ENCODE assay signal across 8 cellular contexts in the genomic region with DNA sequence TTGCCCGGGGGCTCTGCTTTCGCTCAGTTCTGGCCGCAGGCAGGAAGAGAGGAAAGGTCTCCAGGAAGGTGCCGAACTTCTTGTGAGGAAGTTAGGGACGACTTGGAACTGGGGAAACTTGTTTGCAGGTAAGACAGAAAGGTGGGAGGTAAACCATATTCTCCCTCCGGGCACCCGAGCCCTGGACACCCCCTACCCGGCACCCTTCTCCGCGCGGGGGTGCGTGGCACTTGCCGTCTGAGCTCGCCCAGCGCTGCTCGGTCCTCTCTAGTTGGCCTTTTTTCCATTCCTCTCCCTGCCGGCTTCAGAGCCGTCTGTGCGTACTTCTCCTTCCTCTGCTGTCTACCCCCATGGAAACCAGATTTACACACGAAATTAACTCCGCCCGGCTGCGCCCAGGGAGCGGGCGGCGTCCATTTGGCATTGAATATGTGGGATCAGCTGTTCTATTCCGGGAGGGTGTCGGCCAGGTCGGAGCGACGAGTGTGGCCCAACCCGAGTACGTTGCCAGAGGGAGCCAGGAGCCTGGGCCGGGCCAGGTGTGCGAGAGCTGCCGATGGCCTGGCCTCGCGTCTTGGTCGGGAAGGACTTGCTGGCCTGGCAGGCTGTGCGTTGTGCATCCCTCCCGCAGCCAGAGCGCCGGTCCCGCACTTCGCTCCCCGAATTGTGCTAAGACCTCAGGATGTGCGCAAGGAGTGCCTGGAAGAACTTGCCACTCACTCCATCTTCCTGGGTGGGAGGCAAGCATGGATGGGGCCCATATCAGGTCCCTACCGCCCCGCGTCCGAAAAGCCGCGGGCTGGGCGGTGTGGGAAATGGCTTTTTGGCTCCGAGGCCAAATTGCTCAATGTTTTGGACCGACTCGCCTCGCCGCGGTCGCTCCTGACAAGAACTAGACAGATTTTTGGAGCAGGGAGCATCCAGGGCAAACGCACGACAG. TPM values are rescaled to one million over a fixed set of nuclear protein-coding genes. Genes with fewer than 3 reads are reported as not detected.
DNase-seq lines count a peak whose midpoint lies in the region; ATAC-seq and TF ChIP-seq lines count a peak whose summit lies in the region.

No MANE protein-coding gene starts in this region.

- H3K27me3 ChIP-seq in left lung (peaks cover 68 to 92% of the 10 kb centered on the region in 2 donors), thyroid gland (peaks cover 49% of the 10 kb centered on the region)

- peak overlapping the region; percentile 58 for H3K27ac Mint-ChIP-seq in activated CD4-positive, alpha-beta T cell treated with anti-CD3 and anti-CD28 coated beads, Interleukin-2, amount 10 ng/mL, durations not matched to agents 7 days and 5 days
- H3K27ac Mint-ChIP-seq in CD14-positive monocyte = no peak overlapping the region

- TF ChIP-seq CTCF in cardiac fibroblast (IDR thresholded peaks at IDR 0.05; ENCODE audit: low read depth, low read length) = no peak
- TF ChIP-seq CTCF in left lung (IDR thresholded peaks at IDR 0.05) = no peak
- TF ChIP-seq CTCF in thyroid gland (IDR thresholded peaks at IDR 0.05) = no peak
- TF ChIP-seq CTCF in CD14-positive monocyte (IDR thresholded peaks at IDR 0.05) = no peak

- DNase-seq in activated CD4-positive, alpha-beta T cell treated with anti-CD3 and anti-CD28 coated beads, Interleukin-2, amount 10 ng/mL, durations not matched to agents 7 days and 5 days = no peak
- DNase-seq in activated CD4-positive, alpha-beta T cell treated with anti-CD3 and anti-CD28 coated beads, Interleukin-2, amount 50 U/mL, for 4 hours = no peak
- DNase-seq in cardiac fibroblast (ENCODE audit: low read depth in 2 of 2) (peak; percentile 69 to 83), left lung (peak in 1 of 2 donors; percentile 58), thyroid gland (no peak), GF-D8 (lab: John Stamatoyannopoulos, UW) (no peak), NCI-H1436 (lab: John Stamatoyannopoulos, UW) (no peak), CD14-positive monocyte (ENCODE audit: low spot score) (no peak)

- H3K4me3 ChIP-seq in cardiac fibroblast (replicated peaks in 1 of 2; ENCODE audit: low read depth in 2 of 2, low read length in 2 of 2) (peak overlapping the region; percentile 82 to 92), left lung (peak overlapping the region; percentile 28 to 48), thyroid gland (replicated peaks in 1 of 3) (peak overlapping the region in 1 of 3 donors; percentile 26)

- no peak for TF ChIP-seq POLR2A in thyroid gland (IDR thresholded peaks at IDR 0.05)

- peaks cover 88% of the 10 kb centered on the region for H3K27me3 Mint-ChIP-seq in activated CD4-positive, alpha-beta T cell treated with anti-CD3 and anti-CD28 coated beads, Interleukin-2, amount 10 ng/mL, durations not matched to agents 7 days and 5 days
- H3K27me3 Mint-ChIP-seq in CD14-positive monocyte (ENCODE audit: low read depth in 3 of 3) = peaks cover 78 to 95% (median 89%) of the 10 kb centered on the region in 3 donors

- H3K9me3 ChIP-seq in left lung (no peaks in the 10 kb centered on the region), thyroid gland (no peaks in the 10 kb centered on the region)

- H3K4me3 Mint-ChIP-seq in activated CD4-positive, alpha-beta T cell treated with anti-CD3 and anti-CD28 coated beads, Interleukin-2, amount 10 ng/mL, durations not matched to agents 7 days and 5 days = peak overlapping the region; percentile 7
- H3K4me3 Mint-ChIP-seq in CD14-positive monocyte = peak overlapping the region in 1 of 2 donors; percentile 93

- H3K36me3 Mint-ChIP-seq in activated CD4-positive, alpha-beta T cell treated with anti-CD3 and anti-CD28 coated beads, Interleukin-2, amount 10 ng/mL, durations not matched to agents 7 days and 5 days (ENCODE audit: low read depth) = peaks cover 3% of the 10 kb centered on the region
- H3K36me3 Mint-ChIP-seq in CD14-positive monocyte = peaks cover 0 to 10% of the 10 kb centered on the region in 2 donors

- H3K4me1 Mint-ChIP-seq in activated CD4-positive, alpha-beta T cell treated with anti-CD3 and anti-CD28 coated beads, Interleukin-2, amount 10 ng/mL, durations not matched to agents 7 days and 5 days = peaks cover 36% of the 10 kb centered on the region
- peaks cover 69% of the 10 kb centered on the region for H3K4me1 Mint-ChIP-seq in CD14-positive monocyte

- H3K4me1 ChIP-seq in left lung (peaks cover 4 to 68% of the 10 kb centered on the region in 2 donors), thyroid gland (peaks cover 47 to 71% of the 10 kb centered on the region in 2 donors)

- H3K36me3 ChIP-seq in left lung (no peaks in the 10 kb centered on the region), thyroid gland (no peaks in the 10 kb centered on the region)

- 4% methylated on average over 47 to 49 of the region's 63 CpGs for WGBS in thyroid gland, 2 donors

- no peak for ATAC-seq in left lung

- H3K27ac ChIP-seq in left lung (peak overlapping the region; percentile 49 to 72), thyroid gland (peak overlapping the region in 2 of 3 donors; percentile 30 to 32)

- intact Hi-C loops in left lung (cut with DNase I) (loop anchor here in 1 of 2 donors (10.0 kb wide), 1 partner anchor 1036 kb away; no protein-coding TSS in a partner anchor), thyroid gland (cut with DNase I) (loop anchor here (2.0 to 5.0 kb wide), 3 partner anchors 322 to 1033 kb away; no protein-coding TSS in a partner anchor), CD14-positive monocyte (cut with micrococcal nuclease) (loop anchor here (5.0 to 10.0 kb wide), 5 partner anchors 736 to 1856 kb away; no protein-coding TSS in a partner anchor)

- H3K9me3 Mint-ChIP-seq in activated CD4-positive, alpha-beta T cell treated with anti-CD3 and anti-CD28 coated beads, Interleukin-2, amount 10 ng/mL, durations not matched to agents 7 days and 5 days = no peaks in the 10 kb centered on the region
- H3K9me3 Mint-ChIP-seq in CD14-positive monocyte = peaks cover 0 to 43% (median 16%) of the 10 kb centered on the region in 7 donors

- POLR2A ChIA-PET in activated CD4-positive, alpha-beta T cell treated with anti-CD3 and anti-CD28 coated beads, Interleukin-2, amount 10 ng/mL, durations not matched to agents 7 days and 5 days (lab: Charles Lee) = no interaction called here

- CTCF ChIA-PET in activated CD4-positive, alpha-beta T cell treated with anti-CD3 and anti-CD28 coated beads, Interleukin-2, amount 10 ng/mL, durations not matched to agents 7 days and 5 days (lab: Charles Lee) = interaction anchor here (0.9 to 3.5 kb wide), 2 partner anchors 127 to 322 kb away, joined by 3 to 23 read pairs; no protein-coding TSS in a partner anchor

RNA-seq across cellular contexts. Expression of a gene that starts 1.7 kb away (rescaled TPM):
- total RNA-seq in activated CD4-positive, alpha-beta T cell treated with anti-CD3 and anti-CD28 coated beads, Interleukin-2, amount 10 ng/mL, durations not matched to agents 7 days and 5 days = not detected
- total RNA-seq in left lung (100 to 1,000 TPM in 1 of 2 donors, 10 to 100 TPM in 1; 50.3 to 104 TPM), thyroid gland (100 to 1,000 TPM in 1 of 4 donors, 10 to 100 TPM in 3; 33.1 to 108 (median 64.3) TPM)
- not detected for polyA plus RNA-seq in CD14-positive monocyte

Comparison
In these comparisons a context has a peak if more than half of its experiments do, and no peak if none do; other contexts are left out.
1. DNase-seq: peak in cardiac fibroblast (2 of 2); none in activated CD4-positive, alpha-beta T cell treated with anti-CD3 and anti-CD28 coated beads, Interleukin-2, amount 10 ng/mL, durations not matched to agents 7 days and 5 days (single experiment), activated CD4-positive, alpha-beta T cell treated with anti-CD3 and anti-CD28 coated beads, Interleukin-2, amount 50 U/mL, for 4 hours (0 of 2), thyroid gland (0 of 2), GF-D8 (single experiment), NCI-H1436 (single experiment) and CD14-positive monocyte (single experiment).
2. RNA of a gene that starts 1.7 kb away (total RNA-seq): 50.3 to 104 TPM in left lung and 33.1 to 108 TPM in thyroid gland; not detected in activated CD4-positive, alpha-beta T cell treated with anti-CD3 and anti-CD28 coated beads, Interleukin-2, amount 10 ng/mL, durations not matched to agents 7 days and 5 days; every median in the first group is over 10 times any median in the second.